ENCODE assay signal across 8 cellular contexts in genomic region chr7:47945261-47946015, GRCh38. TPM values are rescaled to one million over a fixed set of nuclear protein-coding genes. Genes with fewer than 3 reads are reported as not detected.
A peak's percentile ranks its signal among the peaks of the same experiment; 100 is the strongest.
DNase-seq lines count a peak whose midpoint lies in the region; ATAC-seq, FAIRE-seq and TF ChIP-seq lines count a peak whose summit lies in the region.

No MANE protein-coding gene starts in this region.

- no peaks in the 10 kb centered on the region for H3K36me3 Mint-ChIP-seq in glutamatergic neuron (ENCODE audit: unreplicated experiment)

- TF ChIP-seq CTCF in A673 (conservative IDR thresholded peaks at IDR 0.05; ENCODE audit: low read depth, low read length) (peak; percentile 87), glutamatergic neuron (IDR thresholded peaks at IDR 0.05; ENCODE audit: partially characterized antibody, unreplicated experiment) (peak; percentile 91)

- no peak for TF ChIP-seq POLR2A in GM12892 (IDR thresholded peaks at IDR 0.05; ENCODE audit: low read depth, low read length)

- H3K27ac Mint-ChIP-seq in glutamatergic neuron (ENCODE audit: unreplicated experiment): no peak overlapping the region

- H3K4me1 ChIP-seq in A673 (ENCODE audit: insufficient read depth, low read length, poor library complexity, severe bottlenecking) (peaks cover 4% of the 10 kb centered on the region), SJCRH30 (peaks cover 12% of the 10 kb centered on the region)

- DNase-seq in A673 (ENCODE audit: low spot score) (peak; percentile 70), GM12892 (ENCODE audit: insufficient read length) (peak; percentile 43), HUDEP-2 (lab: John Stamatoyannopoulos, UW; ENCODE audit: unreplicated experiment in 76 of 76) (peak in 50 of 76 experiments; percentile 5 to 74 (median 39)), SJCRH30 (peak; percentile 68 to 86), glutamatergic neuron (peak; percentile 87), putamen (ENCODE audit: low spot score) (peak; percentile 42)
- peak; percentile 61 for DNase-seq in activated gamma-delta T cell treated with anti-CD3 and anti-CD28 coated beads, Interleukin-2, amount 50 U/mL, for 16 hours (ENCODE audit: low read depth)

- no peak for FAIRE-seq in GM12892 (lab: Jason Lieb, UNC)

- H3K27ac ChIP-seq in A673 (ENCODE audit: low read depth, low read length, poor library complexity, severe bottlenecking) (no peak overlapping the region), SJCRH30 (no peak overlapping the region)

- H3K9me3 ChIP-seq in A673 (ENCODE audit: low read depth, low read length, poor library complexity, severe bottlenecking): no peaks in the 10 kb centered on the region
- no peaks in the 10 kb centered on the region for H3K9me3 ChIP-seq in SJCRH30 (replicated peaks)

- no peaks in the 10 kb centered on the region for H3K27me3 Mint-ChIP-seq in glutamatergic neuron (ENCODE audit: unreplicated experiment)

- BruUV-seq in A673 (replicated peaks; lab: Mats Ljungman, UMichigan): no TSS peak

- H3K9me3 Mint-ChIP-seq in glutamatergic neuron (ENCODE audit: unreplicated experiment): peaks cover 2% of the 10 kb centered on the region

- H3K4me3 Mint-ChIP-seq in glutamatergic neuron (ENCODE audit: unreplicated experiment): no peak overlapping the region

- H3K4me3 ChIP-seq in A673 (ENCODE audit: low read depth, low read length, poor library complexity, severe bottlenecking) (no peak overlapping the region), SJCRH30 (no peak overlapping the region)

- CTCF ChIA-PET in A673 (lab: Charles Lee): interaction anchor here (0.7 to 2.2 kb wide), 4 partner anchors 23 to 679 kb away, joined by 4 to 18 read pairs (median 6); no protein-coding TSS in a partner anchor

- no peak for ATAC-seq in HG03342 (IDR thresholded peaks at IDR 0.05; ENCODE audit: unreplicated experiment)

- POLR2A ChIA-PET in A673 (lab: Charles Lee; ENCODE audit: low non-redundant PET): no interaction called here

- intact Hi-C loops in A673 (cut with micrococcal nuclease; ENCODE audit: unreplicated experiment): loop anchor here (1.0 to 5.0 kb wide), 3 partner anchors 165 to 1907 kb away; no protein-coding TSS in a partner anchor

- H3K36me3 ChIP-seq in A673 (ENCODE audit: insufficient read depth, low read length, poor library complexity, severe bottlenecking) (no peaks in the 10 kb centered on the region), SJCRH30 (no peaks in the 10 kb centered on the region)

- H3K4me1 Mint-ChIP-seq in glutamatergic neuron (ENCODE audit: low read depth, unreplicated experiment): peaks cover 16% of the 10 kb centered on the region

- H3K27me3 ChIP-seq in A673 (replicated peaks; ENCODE audit: insufficient read depth, low read depth, low read length, poor library complexity) (no peaks in the 10 kb centered on the region), SJCRH30 (no peaks in the 10 kb centered on the region)

RNA-seq across cellular contexts. Expression of gene PKD1L1, which starts 2.8 kb away (rescaled TPM):
- not detected in 2 replicates for total RNA-seq in A673 (2021)
- polyA plus RNA-seq in GM12892 (2012; ENCODE audit: missing spikeins): not detected
- 0.02 and 0.03 TPM in 2 replicates for total RNA-seq in SJCRH30 (2014; rRNA removed; shearing (Covaris generic))
- 0.17 TPM for total RNA-seq in glutamatergic neuron (ENCODE audit: unreplicated experiment)

RNA-seq across cellular contexts. Expression of gene HUS1, which starts 34.0 kb away (rescaled TPM):
- total RNA-seq in A673 (2021) (42.3 and 53.3 TPM in 2 replicates), glutamatergic neuron (ENCODE audit: unreplicated experiment) (40.6 TPM)
- polyA plus RNA-seq in GM12892 (2012; ENCODE audit: missing spikeins): 19.8 TPM
- total RNA-seq in SJCRH30 (2014; rRNA removed; shearing (Covaris generic)): 31.7 and 38.7 TPM in 2 replicates
